Comparison of ENCODE assay signal across 8 cellular contexts in the genomic region with DNA sequence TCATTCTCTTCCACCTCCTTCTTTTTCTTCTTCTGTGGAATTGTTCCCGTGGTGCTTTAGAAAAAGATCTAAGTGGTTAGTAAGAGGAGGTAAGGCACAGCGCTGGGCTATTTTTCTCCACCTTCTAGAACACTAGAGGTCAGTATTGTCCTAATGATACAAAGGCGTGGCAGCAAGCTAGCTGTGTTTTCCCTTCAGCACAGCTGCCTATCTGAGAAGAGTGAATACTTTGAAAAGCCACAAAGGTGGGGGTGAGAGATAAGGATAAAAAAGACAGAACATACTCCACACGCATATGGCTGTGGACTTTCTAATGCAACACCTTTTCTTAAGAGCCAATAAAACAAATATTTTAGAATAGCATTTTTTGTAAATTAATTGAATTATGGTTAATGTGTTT. TPM values are rescaled to one million over a fixed set of nuclear protein-coding genes. Genes with fewer than 3 reads are reported as not detected.
DNase-seq lines count a peak whose midpoint lies in the region; ATAC-seq lines count a peak whose summit lies in the region.

No MANE protein-coding gene starts in this region.

- H3K27me3 ChIP-seq in Karpas-422 (ENCODE audit: low read length) (no peaks in the 10 kb centered on the region), NT2/D1 (ENCODE audit: insufficient read depth, insufficient read length) (peaks cover 46% of the 10 kb centered on the region)

- no peaks in the 10 kb centered on the region for H3K9me2 ChIP-seq in Karpas-422 (replicated peaks; ENCODE audit: insufficient read depth, low read length)

- H3K4me2 ChIP-seq in Karpas-422 (ENCODE audit: low read depth, low read length, poor library complexity, severe bottlenecking) = no peak overlapping the region

- H3K9me3 ChIP-seq in Karpas-422 (ENCODE audit: low read length) = no peaks in the 10 kb centered on the region
- no peaks in the 10 kb centered on the region for H3K9me3 ChIP-seq in NT2/D1 (ENCODE audit: insufficient read depth, low read length)

- no peaks in the 10 kb centered on the region for H4K20me1 ChIP-seq in Karpas-422 (ENCODE audit: insufficient read depth, low read depth, low read length)

- no peak overlapping the region for H3K4me3 ChIP-seq in Karpas-422 (ENCODE audit: low read length)
- no peak overlapping the region for H3K4me3 ChIP-seq in NT2/D1 (ENCODE audit: insufficient read length, low read depth)

- no peak overlapping the region for H3K27ac ChIP-seq in Karpas-422 (ENCODE audit: low read length)

- H3K36me3 ChIP-seq in Karpas-422 (ENCODE audit: insufficient read depth, low read length) (no peaks in the 10 kb centered on the region; the same call in 1 of the 2 replicates), NT2/D1 (ENCODE audit: insufficient read depth, insufficient read length, low read length) (no peaks in the 10 kb centered on the region)

- H3K4me1 ChIP-seq in Karpas-422 (ENCODE audit: low read length) = peaks cover 28% of the 10 kb centered on the region
- no peaks in the 10 kb centered on the region for H3K4me1 ChIP-seq in NT2/D1 (ENCODE audit: insufficient read depth, insufficient read length)

- ATAC-seq in GM21723 (IDR thresholded peaks at IDR 0.05; ENCODE audit: unreplicated experiment) = peak; percentile 92
- ATAC-seq in activated CD4-positive, CD25-positive, alpha-beta regulatory T cell treated with anti-CD3 and anti-CD28 coated beads, Interleukin-2, amount 50 U/mL, for 24 hours = no peak

- no peak overlapping the region for H2AFZ ChIP-seq in Karpas-422 (ENCODE audit: low read length)

- no peaks in the 10 kb centered on the region for H3K79me2 ChIP-seq in Karpas-422 (ENCODE audit: low read length)

- no peak overlapping the region for H3K9ac ChIP-seq in Karpas-422 (ENCODE audit: low read length)
- H3K9ac ChIP-seq in NT2/D1 (ENCODE audit: insufficient read length, low read depth) = no peak overlapping the region

- DNase-seq in ELR (ENCODE audit: low read depth) (peak; percentile 56), Karpas-422 (peak; percentile 93), NT2/D1 (ENCODE audit: low read depth, low spot score) (peak; percentile 67), dermis blood vessel endothelial cell (peak; percentile 58), middle frontal gyrus (ENCODE audit: extremely low spot score, low spot score) (peak; percentile 58), NK-92 (lab: John Stamatoyannopoulos, UW; ENCODE audit: unreplicated experiment) (no peak)

RNA-seq across cellular contexts. Expression of gene CNTNAP5, which starts 2.1 kb away (rescaled TPM):
- total RNA-seq in Karpas-422 (2014; rRNA removed; shearing (Covaris generic); ENCODE audit: low replicate concordance) = 0.25 and 0.78 TPM in 2 replicates
- not detected in 2 replicates for total RNA-seq in dermis blood vessel endothelial cell
